22 cellular contexts compared by ENCODE assay signal in the genomic region with DNA sequence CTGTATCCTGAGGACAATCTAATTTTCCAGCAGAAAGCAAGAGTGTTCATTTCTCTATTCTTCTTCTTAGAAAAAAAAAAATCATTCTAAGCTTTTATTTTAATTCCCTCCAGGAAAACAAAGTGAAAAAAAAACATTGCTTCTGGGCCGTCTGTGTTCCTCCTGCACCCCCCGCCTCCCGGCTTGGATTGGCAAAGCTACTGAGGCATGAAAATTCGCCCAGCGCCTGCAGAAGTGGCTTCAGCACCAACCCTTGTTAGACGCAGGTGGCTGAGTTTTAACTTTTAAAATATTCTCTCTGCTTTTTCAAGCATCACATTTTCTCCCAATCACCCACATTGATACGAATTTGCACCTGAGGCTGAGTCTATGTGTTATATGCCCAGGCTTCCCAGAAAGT.
DNase-seq lines count a peak whose midpoint lies in the region.
"Had no signal": no experiment of that assay in that cellular context is flagged by ENCODE, and none has a peak within 500 bp of the region (broad histone marks: within the 10 kb centered on the region; RNA-seq: fewer than 3 reads in every experiment).

No MANE protein-coding gene starts in this region.

- H3K27me3 ChIP-seq in BLaER1 = no peaks in the 10 kb centered on the region

- H3K36me3 ChIP-seq in BLaER1 = no peaks in the 10 kb centered on the region
- H3K36me3 ChIP-seq: HAP-1 had no signal

- DNase-seq in ACHN (peak; percentile 3), NCI-H2171 treated with DMSO at 0.1 percent for 48 hours (lab: John Stamatoyannopoulos, UW) (peak; percentile 61), kidney tubule cell (ENCODE audit: low spot score) (peak; percentile 1), substantia nigra (lab: John Stamatoyannopoulos, UW) (no peak), HuH-7 (ENCODE audit: low spot score) (no peak)
- no peak for DNase-seq in stimulated activated CD4-positive, alpha-beta T cell treated with anti-CD3 and anti-CD28 coated beads, Interleukin-2, amount 100 ng/mL, for 24 hours
- DNase-seq in stimulated activated CD4-positive, alpha-beta T cell treated with anti-CD3 and anti-CD28 coated beads, Interleukin-4, amount 100 ng/mL, for 24 hours = no peak
- DNase-seq: DMS153, GOT3, HFFc6, IMR-90, KG1, MM.1S, NCI-H1048, NCI-H1694, NCI-H2029 treated with DMSO at 0.1 percent for 48 hours, NCI-H510A, NCI-H69, SHP77 had no signal

- peaks cover under 1% of the 10 kb centered on the region; the same call in 1 of the 2 replicates for H3K9me3 ChIP-seq in BLaER1
- H3K9me3 ChIP-seq: HAP-1 had no signal

- no peaks in the 10 kb centered on the region for H4K20me1 ChIP-seq in BLaER1

- H3K27ac ChIP-seq in BLaER1 (no peak overlapping the region), substantia nigra (ENCODE audit: low read depth, low read length, poor library complexity, severe bottlenecking) (no peak overlapping the region)
- H3K27ac ChIP-seq: RWPE1 had no signal

- no peak overlapping the region for H3K9ac ChIP-seq in BLaER1

- H3K4me1 ChIP-seq in BLaER1 = peaks cover 43% of the 10 kb centered on the region
- H3K4me1 ChIP-seq: HAP-1 had no signal

- peak overlapping the region; percentile 67 for H3K4me2 ChIP-seq in BLaER1

- no peak overlapping the region for H3K4me3 ChIP-seq in BLaER1
- H3K4me3 ChIP-seq: HAP-1 had no signal

- in situ Hi-C loops in ACHN (cut with HindIII; ENCODE audit: low pct_ligation_motif_present, low pct_unique_long_range_greater_than_20kb, low sequenced_read_pairs) = no loop called here

Comparison
In these comparisons a context has a peak if more than half of its experiments do, and no peak if none do; other contexts are left out.
1. DNase-seq: peak in ACHN (single experiment), NCI-H2171 treated with DMSO at 0.1 percent for 48 hours (single experiment) and kidney tubule cell (single experiment); none in stimulated activated CD4-positive, alpha-beta T cell treated with anti-CD3 and anti-CD28 coated beads, Interleukin-2, amount 100 ng/mL, for 24 hours (0 of 2), substantia nigra (0 of 49), stimulated activated CD4-positive, alpha-beta T cell treated with anti-CD3 and anti-CD28 coated beads, Interleukin-4, amount 100 ng/mL, for 24 hours (single experiment) and HuH-7 (single experiment).